In genomic region chr16:23508589-23509440, GRCh38 we compare ENCODE assay signal across 6 cellular contexts. TPM values are rescaled to one million over a fixed set of nuclear protein-coding genes. Genes with fewer than 3 reads are reported as not detected.
DNase-seq lines count a peak whose midpoint lies in the region; ATAC-seq and TF ChIP-seq lines count a peak whose summit lies in the region.

No MANE protein-coding gene starts in this region.

- H3K4me3 ChIP-seq in HUES48 (ENCODE audit: low read depth, low read length) (peak overlapping the region; percentile 82), mesendoderm (ENCODE audit: low read length) (peak overlapping the region; percentile 82)

- peak overlapping the region; percentile 72 for H3K23ac ChIP-seq in mesendoderm (ENCODE audit: low read length)

- no peak overlapping the region for H3K18ac ChIP-seq in mesendoderm (ENCODE audit: low read length)

- H3K36me3 ChIP-seq in HUES48 (ENCODE audit: control insufficient read depth, insufficient read depth, low read length) (peaks cover 4% of the 10 kb centered on the region), mesendoderm (ENCODE audit: control insufficient read depth, insufficient read depth, low read length) (no peaks in the 10 kb centered on the region)

- no peak overlapping the region for H2BK120ac ChIP-seq in mesendoderm (ENCODE audit: low read depth, low read length)

- no peak overlapping the region for H4K8ac ChIP-seq in mesendoderm (ENCODE audit: low read depth, low read length)

- H3K27me3 ChIP-seq in HUES48 (ENCODE audit: control insufficient read depth, insufficient read depth, low read length) (no peaks in the 10 kb centered on the region), mesendoderm (ENCODE audit: insufficient read depth, low read length, poor library complexity) (no peaks in the 10 kb centered on the region)

- no peaks in the 10 kb centered on the region for H3K27me3 Mint-ChIP-seq in activated naive CD8-positive, alpha-beta T cell

- peaks cover 25% of the 10 kb centered on the region for H3K79me1 ChIP-seq in mesendoderm (ENCODE audit: low read length)

- H3K4me1 ChIP-seq in HUES48 (ENCODE audit: control insufficient read depth, insufficient read depth, low read length) (peaks cover 20% of the 10 kb centered on the region), mesendoderm (ENCODE audit: control insufficient read depth, low read depth, low read length) (peaks cover 6% of the 10 kb centered on the region)

- peak overlapping the region; percentile 87 for H3K27ac Mint-ChIP-seq in activated naive CD8-positive, alpha-beta T cell

- TF ChIP-seq POLR2A in GM18505 (IDR thresholded peaks at IDR 0.05; ENCODE audit: borderline replicate concordance, extremely low read depth, insufficient read depth, insufficient read length), result no peak

- no CpG with 5 or more reads among the region's 28 CpGs for WGBS in mesendoderm (ENCODE audit: extremely low coverage, insufficient coverage, low lambda C conversion rate)

- peak overlapping the region; percentile 92 for H3K56ac ChIP-seq in mesendoderm (ENCODE audit: low read length)

- H2BK5ac ChIP-seq in mesendoderm (ENCODE audit: low read length), result no peak overlapping the region

- peak overlapping the region; percentile 90 for H3K4me2 ChIP-seq in mesendoderm (ENCODE audit: low read length)

- peak overlapping the region; percentile 93 for H3K4me3 Mint-ChIP-seq in activated naive CD8-positive, alpha-beta T cell

- H4K5ac ChIP-seq in mesendoderm (ENCODE audit: low read length), result no peak overlapping the region

- H3K4ac ChIP-seq in mesendoderm (ENCODE audit: low read depth, low read length), result no peak overlapping the region

- peaks cover 53% of the 10 kb centered on the region for H3K79me2 ChIP-seq in mesendoderm (ENCODE audit: control insufficient read depth, insufficient read depth, low read length)

- H3K9me3 ChIP-seq in HUES48 (ENCODE audit: control insufficient read depth, insufficient read depth, low read length), result no peaks in the 10 kb centered on the region

- no peak overlapping the region for H2BK15ac ChIP-seq in mesendoderm (replicated peaks; ENCODE audit: low read depth)

- H3K36me3 Mint-ChIP-seq in activated naive CD8-positive, alpha-beta T cell, result peaks cover 8% of the 10 kb centered on the region

- H3K27ac ChIP-seq in HUES48 (ENCODE audit: low read depth, low read length) (no peak overlapping the region), mesendoderm (ENCODE audit: low read depth, low read length) (no peak overlapping the region)

- no peak overlapping the region for H2AK5ac ChIP-seq in mesendoderm (ENCODE audit: low read length)

- H3K9ac ChIP-seq in HUES48 (ENCODE audit: low read depth, low read length) (peak overlapping the region; percentile 93), mesendoderm (ENCODE audit: low read length) (peak overlapping the region; percentile 84)

- DNase-seq in mesendoderm, result peak; percentile 84
- no peak for DNase-seq in DMS153 (lab: John Stamatoyannopoulos, UW)

- H3K9me3 Mint-ChIP-seq in activated naive CD8-positive, alpha-beta T cell (ENCODE audit: low read depth), result no peaks in the 10 kb centered on the region

- H3K4me1 Mint-ChIP-seq in activated naive CD8-positive, alpha-beta T cell (ENCODE audit: low read depth), result peaks cover 59% of the 10 kb centered on the region

- ATAC-seq in HG03571 (IDR thresholded peaks at IDR 0.05; ENCODE audit: unreplicated experiment) (no peak), GM18505 (IDR thresholded peaks at IDR 0.05; ENCODE audit: unreplicated experiment) (no peak)

RNA-seq across cellular contexts. Expression of gene GGA2, which starts 1.5 kb away (rescaled TPM):
- polyA plus RNA-seq in mesendoderm (2013, experiment 1 of 2), result 34.7 TPM
- 35.7 TPM for polyA plus RNA-seq in mesendoderm (2013, experiment 2 of 2)

RNA-seq across cellular contexts. Expression of gene EARS2, which starts 48.3 kb away (rescaled TPM):
- 20.5 TPM for polyA plus RNA-seq in mesendoderm (2013, experiment 1 of 2)
- 18.2 TPM for polyA plus RNA-seq in mesendoderm (2013, experiment 2 of 2)

RNA-seq across cellular contexts. Expression of gene UBFD1, which starts 48.7 kb away (rescaled TPM):
- polyA plus RNA-seq in mesendoderm (2013, experiment 1 of 2), result 45.0 TPM
- 45.0 TPM for polyA plus RNA-seq in mesendoderm (2013, experiment 2 of 2)

RNA-seq across cellular contexts. Expression of gene COG7, which starts 55.8 kb away (rescaled TPM):
- 8.5 TPM for polyA plus RNA-seq in mesendoderm (2013, experiment 1 of 2)
- 8.7 TPM for polyA plus RNA-seq in mesendoderm (2013, experiment 2 of 2)
